9 cellular contexts compared by ENCODE assay signal in genomic region chr2:24124003-24124585, GRCh38. TPM values are rescaled to one million over a fixed set of nuclear protein-coding genes. Genes with fewer than 3 reads are reported as not detected.
A peak's percentile ranks its signal among the peaks of the same experiment; 100 is the strongest.
DNase-seq lines count a peak whose midpoint lies in the region; ATAC-seq, FAIRE-seq and TF ChIP-seq lines count a peak whose summit lies in the region.
"Had no signal": no experiment of that assay in that cellular context is flagged by ENCODE, and none has a peak within 500 bp of the region (broad histone marks: within the 10 kb centered on the region; RNA-seq: fewer than 3 reads in every experiment).

No MANE protein-coding gene starts in this region.

- H3K4me1 Mint-ChIP-seq in astrocyte (ENCODE audit: low read depth, unreplicated experiment), result peaks cover 7% of the 10 kb centered on the region

- H3K4me3 Mint-ChIP-seq in astrocyte (ENCODE audit: unreplicated experiment), result peak overlapping the region; percentile 84

- peaks cover 2% of the 10 kb centered on the region for H3K36me3 Mint-ChIP-seq in astrocyte (ENCODE audit: low read depth, unreplicated experiment)

- ATAC-seq in GM21381 (IDR thresholded peaks at IDR 0.05; ENCODE audit: unreplicated experiment) (peak; percentile 7), left lung (peak; percentile 5)

- intact Hi-C loops in left lung (cut with DNase I), result no loop called here

- H3K36me3 ChIP-seq in astrocyte (ENCODE audit: insufficient read depth, low read length), result no peaks in the 10 kb centered on the region
- no peaks in the 10 kb centered on the region for H3K36me3 ChIP-seq in left lung
- H3K36me3 ChIP-seq in thymus (ENCODE audit: control insufficient read depth, insufficient read depth), result no peaks in the 10 kb centered on the region

- H3K79me2 ChIP-seq in astrocyte (ENCODE audit: insufficient read depth, low read length), result peaks cover 5% of the 10 kb centered on the region

- TF ChIP-seq CTCF in astrocyte (IDR thresholded peaks at IDR 0.05; ENCODE audit: insufficient read depth, low read depth, low read length) (no peak), left lung (IDR thresholded peaks at IDR 0.05) (no peak)

- H3K4me1 ChIP-seq in astrocyte (ENCODE audit: insufficient read depth, low read length), result peaks cover 11% of the 10 kb centered on the region
- peaks cover 4 to 19% of the 10 kb centered on the region in 2 donors for H3K4me1 ChIP-seq in left lung
- peaks cover 4% of the 10 kb centered on the region for H3K4me1 ChIP-seq in thymus (ENCODE audit: control insufficient read depth, insufficient read depth, low read length)

- peak overlapping the region; percentile 99 for H3K4me2 ChIP-seq in astrocyte (ENCODE audit: low read length)

- DNase-seq in DMS79 (lab: John Stamatoyannopoulos, UW) (peak; percentile 63), Kasumi-1 (lab: John Stamatoyannopoulos, UW) (peak; percentile 40 to 56), astrocyte (ENCODE audit: low read depth) (peak; percentile 47), left lung (no peak), MV-4-11 (lab: John Stamatoyannopoulos, UW) (no peak), CD1c-positive myeloid dendritic cell (ENCODE audit: extremely low spot score) (no peak)

- WGBS in thymus, result 21% methylated on average over 7 of the region's 7 CpGs

- H3K27me3 ChIP-seq in astrocyte (ENCODE audit: insufficient read depth, low read length) (no peaks in the 10 kb centered on the region), left lung (no peaks in the 10 kb centered on the region), thymus (ENCODE audit: control insufficient read depth, insufficient read depth) (no peaks in the 10 kb centered on the region)

- H3K9me3 ChIP-seq in astrocyte (ENCODE audit: insufficient read depth, low read depth, low read length) (no peaks in the 10 kb centered on the region), left lung (no peaks in the 10 kb centered on the region), thymus (ENCODE audit: control insufficient read depth) (no peaks in the 10 kb centered on the region)

- peak overlapping the region; percentile 98 for H2AFZ ChIP-seq in astrocyte (ENCODE audit: low read depth, low read length)

- no peaks in the 10 kb centered on the region for H4K20me1 ChIP-seq in astrocyte (ENCODE audit: insufficient read depth, low read length)

- peak overlapping the region; percentile 82 for H3K4me3 ChIP-seq in astrocyte (ENCODE audit: insufficient read depth, low read depth, low read length)
- H3K4me3 ChIP-seq in left lung, result peak overlapping the region; percentile 58 to 61
- H3K4me3 ChIP-seq in thymus (ENCODE audit: low read length), result peak overlapping the region; percentile 64

- no peaks in the 10 kb centered on the region for H3K9me3 Mint-ChIP-seq in astrocyte (ENCODE audit: unreplicated experiment)

- H3K27ac ChIP-seq in astrocyte (ENCODE audit: low read depth, low read length) (peak overlapping the region; percentile 86), left lung (peak overlapping the region; percentile 87 to 93), thymus (ENCODE audit: low read depth) (peak overlapping the region; percentile 57)

- peak overlapping the region; percentile 80 for H3K27ac Mint-ChIP-seq in astrocyte (ENCODE audit: unreplicated experiment)

- no peaks in the 10 kb centered on the region for H3K27me3 Mint-ChIP-seq in astrocyte (ENCODE audit: low read depth, unreplicated experiment)

- H3K9ac ChIP-seq in astrocyte (ENCODE audit: low read length), result peak overlapping the region; percentile 93

- no peak for FAIRE-seq in astrocyte (lab: Jason Lieb, UNC)
- FAIRE-seq: TTC549 had no signal

RNA-seq across cellular contexts. Expression of gene FAM228B, which starts 0.8 kb away (rescaled TPM):
- total RNA-seq in astrocyte (9.7 and 10.4 TPM in 2 replicates), left lung (10 to 100 TPM; 18.2 to 20.5 TPM)
- 31.5 TPM for polyA plus RNA-seq in thymus

RNA-seq across cellular contexts. Expression of gene PFN4, which starts 1.0 kb away (rescaled TPM):
- total RNA-seq in astrocyte (0.48 and 0.64 TPM in 2 replicates), left lung (1 to 10 TPM in 1 of 2 donors, under 1 TPM in 1; 0.29 to 1.3 TPM)
- polyA plus RNA-seq in thymus, result 1.3 TPM

RNA-seq across cellular contexts. Expression of gene TP53I3, which starts 39.5 kb away (rescaled TPM):
- total RNA-seq in astrocyte (83.6 and 93.2 TPM in 2 replicates), left lung (100 to 1,000 TPM in 1 of 2 donors, 10 to 100 TPM in 1; 56.8 to 123 TPM)
- 31.3 TPM for polyA plus RNA-seq in thymus

RNA-seq across cellular contexts. Expression of gene SF3B6, which starts 48.0 kb away (rescaled TPM):
- 105 and 106 TPM in 2 replicates for total RNA-seq in astrocyte
- total RNA-seq in left lung, result 10 to 100 TPM; 69.0 to 70.0 TPM
- 163 TPM for polyA plus RNA-seq in thymus

RNA-seq across cellular contexts. Expression of gene FAM228A, which starts 50.8 kb away (rescaled TPM):
- not detected in 2 replicates for total RNA-seq in astrocyte
- 1 to 10 TPM in 1 of 2 donors, under 1 TPM in 1; 0.41 to 3.4 TPM for total RNA-seq in left lung
- 0.96 TPM for polyA plus RNA-seq in thymus

Comparison
In these comparisons a context has a peak if more than half of its experiments do, and no peak if none do; other contexts are left out.
1. DNase-seq: peak in DMS79 (single experiment), Kasumi-1 (2 of 2) and astrocyte (single experiment); none in left lung (0 of 2), MV-4-11 (single experiment) and CD1c-positive myeloid dendritic cell (single experiment).
2. Peak in every context shown above with its lines, with median percentiles within 50 percentile points of each other: H3K27ac ChIP-seq and H3K4me3 ChIP-seq.